Comparison of ENCODE assay signal across 1 cellular context in genomic region chr17:66944365-66945203, GRCh38.
TF ChIP-seq lines count a peak whose summit lies in the region.

No MANE protein-coding gene starts in this region.

TF ChIP-seq in K562, 482 proteins besides CTCF, POLR2A, EP300 and RAD21:
- no peak for TF ChIP-seq NR2F6 (CRISPR knock-in tag; IDR thresholded peaks at IDR 0.05)
- TF ChIP-seq ZNF24 (IDR thresholded peaks at IDR 0.05), result peak; percentile 76
- TF ChIP-seq KLF6 (CRISPR knock-in tag; IDR thresholded peaks at IDR 0.05; ENCODE audit: borderline replicate concordance), result no peak
- TF ChIP-seq PBX2 (CRISPR knock-in tag; IDR thresholded peaks at IDR 0.05; ENCODE audit: low read depth), result no peak
- TF ChIP-seq PBX2 (tag; conservative IDR thresholded peaks at IDR 0.05; ENCODE audit: low read depth), result peak; percentile 45; the same call in 1 of the 2 replicates
TF ChIP-seq in K562: peak in this region for 2.
